Comparison of ENCODE assay signal across 13 cellular contexts in genomic region chr2:34652636-34653035, GRCh38.
DNase-seq lines count a peak whose midpoint lies in the region; ATAC-seq and TF ChIP-seq lines count a peak whose summit lies in the region.
"Had no signal": no experiment of that assay in that cellular context is flagged by ENCODE, and none has a peak within 500 bp of the region (broad histone marks: within the 10 kb centered on the region; RNA-seq: fewer than 3 reads in every experiment).

No MANE protein-coding gene starts in this region.

- ATAC-seq in SK-N-SH treated with all-trans-retinoic acid at 6 μM for 48 hours (no peak), GM18867 (IDR thresholded peaks at IDR 0.05; ENCODE audit: unreplicated experiment) (no peak)
- ATAC-seq: activated CD8-positive, alpha-beta T cell treated with anti-CD3 and anti-CD28 coated beads for 36 hours had no signal

- H3K9me3 Mint-ChIP-seq in endothelial cell (ENCODE audit: unreplicated experiment) = peaks cover 4% of the 10 kb centered on the region

- no peak for TF ChIP-seq RAD21 in SK-N-SH (IDR thresholded peaks at IDR 0.05; ENCODE audit: low read length)

- H3F3A ChIP-seq in SK-N-SH (replicated peaks; ENCODE audit: insufficient read depth) = no peaks in the 10 kb centered on the region
- no peaks in the 10 kb centered on the region for H3F3A ChIP-seq in smooth muscle cell (ENCODE audit: low read depth)

- POLR2A ChIA-PET in SK-N-SH (lab: Yijun Ruan, JAX) = no interaction called here

- H3K79me2 ChIP-seq in SK-N-SH (ENCODE audit: insufficient read depth) (no peaks in the 10 kb centered on the region), smooth muscle cell (ENCODE audit: low read depth) (no peaks in the 10 kb centered on the region)

- no peaks in the 10 kb centered on the region for H3K4me1 Mint-ChIP-seq in endothelial cell (ENCODE audit: unreplicated experiment)
- H3K4me1 Mint-ChIP-seq: IgD-negative memory B cell had no signal

- H3K18ac ChIP-seq in neuronal stem cell (ENCODE audit: low read length) = no peak overlapping the region

- H2AK5ac ChIP-seq in neuronal stem cell (ENCODE audit: low read depth, low read length) = no peak overlapping the region

- no peaks in the 10 kb centered on the region for H3K4me1 ChIP-seq in SK-N-SH (ENCODE audit: control insufficient read depth in 1 of 2, insufficient read depth in 2 of 2, low read depth in 1 of 2, low read length in 1 of 2)
- no peaks in the 10 kb centered on the region for H3K4me1 ChIP-seq in neuronal stem cell (ENCODE audit: control insufficient read depth in 2 of 2, insufficient read depth in 1 of 2, low read depth in 1 of 2, low read length in 2 of 2)
- H3K4me1 ChIP-seq in smooth muscle cell (ENCODE audit: low read depth) = no peaks in the 10 kb centered on the region

- H3K36me3 ChIP-seq in SK-N-SH (replicated peaks in 1 of 2; ENCODE audit: control insufficient read depth in 1 of 2, insufficient read depth in 2 of 2, low read length in 1 of 2) (no peaks in the 10 kb centered on the region), neuronal stem cell (replicated peaks in 1 of 2; ENCODE audit: control insufficient read depth in 2 of 2, insufficient read depth in 2 of 2, low read length in 2 of 2) (no peaks in the 10 kb centered on the region), smooth muscle cell (ENCODE audit: low read depth) (no peaks in the 10 kb centered on the region)

- H3K9ac ChIP-seq in SK-N-SH (no peak overlapping the region), neuronal stem cell (ENCODE audit: low read depth, low read length, poor library complexity) (no peak overlapping the region), smooth muscle cell (ENCODE audit: low read depth) (no peak overlapping the region)

- CTCF ChIA-PET in SK-N-SH (lab: Yijun Ruan, JAX) = no interaction called here

- 0% methylated on average over 1 of the region's 1 CpG for WGBS in SK-N-SH (ENCODE audit: low lambda C conversion rate)
- no CpG with 5 or more reads among the region's 1 CpG for WGBS in neuronal stem cell (ENCODE audit: extremely low coverage in 2 of 2, insufficient read length in 2 of 2, insufficient replicate concordance in 1 of 2), 2 donors
- WGBS in smooth muscle cell (ENCODE audit: low lambda C conversion rate) = 73% methylated on average over 1 of the region's 1 CpG

- H4K91ac ChIP-seq in neuronal stem cell (ENCODE audit: low read depth, low read length, poor library complexity) = no peak overlapping the region

- no peak overlapping the region for H3K4ac ChIP-seq in neuronal stem cell (ENCODE audit: low read length)

- H3K4me2 ChIP-seq in SK-N-SH (no peak overlapping the region), neuronal stem cell (ENCODE audit: insufficient read depth, low read length, poor library complexity, severe bottlenecking) (no peak overlapping the region), smooth muscle cell (no peak overlapping the region)

- H3K23ac ChIP-seq in neuronal stem cell (ENCODE audit: low read depth, low read length, poor library complexity) = no peak overlapping the region

- TF ChIP-seq EP300 in SK-N-SH (IDR thresholded peaks at IDR 0.05; ENCODE audit: borderline replicate concordance in 1 of 2, low read depth in 1 of 2, low read length in 1 of 2) = no peak

- no peak overlapping the region for H2AFZ ChIP-seq in SK-N-SH (ENCODE audit: low read depth)
- no peak overlapping the region for H2AFZ ChIP-seq in neuronal stem cell (ENCODE audit: low read length)
- no peak overlapping the region for H2AFZ ChIP-seq in smooth muscle cell (ENCODE audit: low read depth)

- H2BK15ac ChIP-seq in neuronal stem cell (ENCODE audit: low read length) = no peak overlapping the region

- TF ChIP-seq CTCF in SK-N-SH (IDR thresholded peaks at IDR 0.05) (no peak), endothelial cell (IDR thresholded peaks at IDR 0.05; ENCODE audit: unreplicated experiment) (no peak), smooth muscle cell (IDR thresholded peaks at IDR 0.05; ENCODE audit: borderline replicate concordance, insufficient read depth, poor library complexity, severe bottlenecking) (no peak)

- no peaks in the 10 kb centered on the region; the same call in 1 of the 2 replicates for H3K9me3 ChIP-seq in SK-N-SH
- H3K9me3 ChIP-seq in neuronal stem cell (replicated peaks in 1 of 2; ENCODE audit: control insufficient read depth in 2 of 2, insufficient read depth in 1 of 2, low read depth in 1 of 2, low read length in 2 of 2) = no peaks in the 10 kb centered on the region
- no peaks in the 10 kb centered on the region for H3K9me3 ChIP-seq in smooth muscle cell (replicated peaks; ENCODE audit: low read depth)

- H3K79me1 ChIP-seq in neuronal stem cell (ENCODE audit: low read depth, low read length) = no peaks in the 10 kb centered on the region

- H2BK5ac ChIP-seq in neuronal stem cell (ENCODE audit: low read length) = no peak overlapping the region

- no peaks in the 10 kb centered on the region; the same call in 1 of the 2 replicates for H3K9me2 ChIP-seq in SK-N-SH

- H3K4me3 Mint-ChIP-seq in endothelial cell (ENCODE audit: unreplicated experiment) = no peak overlapping the region
- H3K4me3 Mint-ChIP-seq: activated CD8-positive, alpha-beta T cell treated with anti-CD3 and anti-CD28 coated beads for 36 hours; IgD-negative memory B cell had no signal

- no peak overlapping the region for H3K14ac ChIP-seq in neuronal stem cell (ENCODE audit: low read length)

- DNase-seq in SK-N-SH (no peak), endothelial cell (ENCODE audit: low spot score) (peak; percentile 8), neuronal stem cell (ENCODE audit: low spot score) (peak; percentile 21), smooth muscle cell (lab: John Stamatoyannopoulos, UW; ENCODE audit: unreplicated experiment) (no peak)
- DNase-seq in stimulated activated CD4-positive, alpha-beta T cell treated with anti-CD3 and anti-CD28 coated beads, Interleukin-2, amount 100 ng/mL, for 48 hours = no peak
- DNase-seq: activated CD8-positive, alpha-beta T cell treated with anti-CD3 and anti-CD28 coated beads for 36 hours; activated effector memory CD4-positive, alpha-beta T cell treated with Interleukin-2 at 50 U/mL for 16 hours; central memory CD4-positive, alpha-beta T cell; NCI-H2081 treated with DMSO at 0.1 percent for 48 hours had no signal

- H3K27me3 Mint-ChIP-seq in endothelial cell (ENCODE audit: unreplicated experiment) = no peaks in the 10 kb centered on the region
- H3K27me3 Mint-ChIP-seq: activated CD8-positive, alpha-beta T cell treated with anti-CD3 and anti-CD28 coated beads for 36 hours; IgD-negative memory B cell had no signal

- no peak overlapping the region for H3K4me3 ChIP-seq in SK-N-SH (ENCODE audit: low read depth in 2 of 2, low read length in 1 of 2)
- no peak overlapping the region for H3K4me3 ChIP-seq in neuronal stem cell (ENCODE audit: low read length in 2 of 2)
- H3K4me3 ChIP-seq in smooth muscle cell = no peak overlapping the region

- H3K27ac ChIP-seq in SK-N-SH (ENCODE audit: low read depth in 2 of 2, low read length in 1 of 2) = no peak overlapping the region
- H3K27ac ChIP-seq in neuronal stem cell (replicated peaks; ENCODE audit: low read length) = no peak overlapping the region
- no peak overlapping the region for H3K27ac ChIP-seq in smooth muscle cell (ENCODE audit: low read depth)

- H2BK120ac ChIP-seq in neuronal stem cell (ENCODE audit: low read depth, low read length) = no peak overlapping the region

- H4K20me1 ChIP-seq in SK-N-SH (ENCODE audit: insufficient read depth) = no peaks in the 10 kb centered on the region
- H4K20me1 ChIP-seq in smooth muscle cell (ENCODE audit: low read depth) = no peaks in the 10 kb centered on the region

- no peak overlapping the region for H4K8ac ChIP-seq in neuronal stem cell (ENCODE audit: low read depth, low read length)

- H3K27me3 ChIP-seq in SK-N-SH (ENCODE audit: insufficient read depth) (no peaks in the 10 kb centered on the region), neuronal stem cell (ENCODE audit: control insufficient read depth in 3 of 3, insufficient read depth in 3 of 3, low read depth in 1 of 3, low read length in 3 of 3) (no peaks in the 10 kb centered on the region), smooth muscle cell (ENCODE audit: low read depth) (no peaks in the 10 kb centered on the region)

- no peaks in the 10 kb centered on the region for H3K36me3 Mint-ChIP-seq in endothelial cell (ENCODE audit: low read depth, unreplicated experiment)
- H3K36me3 Mint-ChIP-seq: IgD-negative memory B cell had no signal

- H3K27ac Mint-ChIP-seq in endothelial cell (ENCODE audit: unreplicated experiment) = no peak overlapping the region
- H3K27ac Mint-ChIP-seq: activated CD8-positive, alpha-beta T cell treated with anti-CD3 and anti-CD28 coated beads for 36 hours; IgD-negative memory B cell had no signal

- H2BK12ac ChIP-seq in neuronal stem cell (ENCODE audit: low read length) = no peak overlapping the region

TF ChIP-seq in PFSK-1, 5 proteins besides CTCF, POLR2A, EP300 and RAD21:
- TF ChIP-seq REST (IDR thresholded peaks at IDR 0.05; ENCODE audit: insufficient read depth in 1 of 2, low read depth in 2 of 2, low read length in 2 of 2) (peak; percentile 76 to 84), FOXP2 (optimal IDR thresholded peaks at IDR 0.05; ENCODE audit: borderline replicate concordance, extremely low read depth, extremely low read length, insufficient read depth) (no peak), POLR2AphosphoS5 (IDR thresholded peaks at IDR 0.05; ENCODE audit: low read depth, low read length) (no peak), SIN3A (IDR thresholded peaks at IDR 0.05; ENCODE audit: borderline replicate concordance, insufficient read depth, low read length) (no peak)

Comparison
In these comparisons a context has a peak if more than half of its experiments do, and no peak if none do; other contexts are left out.
1. DNase-seq: peak in endothelial cell (single experiment) and neuronal stem cell (single experiment); none in SK-N-SH (single experiment), smooth muscle cell (single experiment) and stimulated activated CD4-positive, alpha-beta T cell treated with anti-CD3 and anti-CD28 coated beads, Interleukin-2, amount 100 ng/mL, for 48 hours (0 of 2).